ENCODE assay signal across 8 cellular contexts in the genomic region with DNA sequence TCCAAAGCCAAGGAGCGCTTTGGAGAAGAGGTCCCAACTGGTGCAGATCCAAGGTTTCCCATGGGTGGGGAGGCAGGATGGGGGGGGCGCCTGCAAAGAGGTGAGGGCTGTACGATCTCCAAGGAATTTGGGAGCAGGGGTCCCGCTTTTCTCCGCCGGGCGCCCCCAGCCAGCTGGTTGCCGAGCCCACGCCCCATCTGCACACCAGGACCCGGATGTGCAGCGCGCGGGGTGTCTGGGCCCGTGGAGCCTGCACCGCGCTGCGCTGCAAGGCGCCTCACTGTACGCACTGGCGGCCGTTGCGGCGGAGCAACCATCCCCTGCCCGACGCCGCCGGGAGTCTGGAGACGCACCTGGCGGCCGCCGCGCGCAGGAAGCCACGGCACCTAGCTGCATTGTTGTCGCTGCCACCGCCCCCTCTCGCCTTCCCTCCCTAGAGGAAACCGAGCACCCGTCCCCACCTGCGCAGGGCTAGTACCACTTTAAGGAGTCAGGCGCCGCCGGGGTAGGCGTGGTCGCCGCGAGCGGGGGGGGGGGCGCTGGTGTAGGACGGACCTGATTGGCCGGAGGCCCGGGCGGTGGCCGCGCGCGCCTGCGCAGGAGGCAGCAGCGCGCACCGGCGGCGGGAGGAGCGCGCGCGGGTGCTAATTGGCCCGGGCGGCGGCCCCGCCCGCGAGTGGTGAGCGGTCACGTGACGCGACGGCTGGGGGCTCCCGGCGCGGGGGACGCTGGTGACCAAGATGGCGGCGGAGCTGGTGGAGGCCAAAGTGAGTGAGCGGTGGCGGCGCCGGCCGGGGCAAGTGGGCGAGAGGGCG.
DNase-seq lines count a peak whose midpoint lies in the region; ATAC-seq and TF ChIP-seq lines count a peak whose summit lies in the region.

A gene with protein sequence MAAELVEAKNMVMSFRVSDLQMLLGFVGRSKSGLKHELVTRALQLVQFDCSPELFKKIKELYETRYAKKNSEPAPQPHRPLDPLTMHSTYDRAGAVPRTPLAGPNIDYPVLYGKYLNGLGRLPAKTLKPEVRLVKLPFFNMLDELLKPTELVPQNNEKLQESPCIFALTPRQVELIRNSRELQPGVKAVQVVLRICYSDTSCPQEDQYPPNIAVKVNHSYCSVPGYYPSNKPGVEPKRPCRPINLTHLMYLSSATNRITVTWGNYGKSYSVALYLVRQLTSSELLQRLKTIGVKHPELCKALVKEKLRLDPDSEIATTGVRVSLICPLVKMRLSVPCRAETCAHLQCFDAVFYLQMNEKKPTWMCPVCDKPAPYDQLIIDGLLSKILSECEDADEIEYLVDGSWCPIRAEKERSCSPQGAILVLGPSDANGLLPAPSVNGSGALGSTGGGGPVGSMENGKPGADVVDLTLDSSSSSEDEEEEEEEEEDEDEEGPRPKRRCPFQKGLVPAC (plus strand): TSS at position 716 of the 815 bp plus-strand sequence. CDS start 25 bp downstream, at position 741.

- TF ChIP-seq POLR2A in GM18951 (IDR thresholded peaks at IDR 0.05; ENCODE audit: extremely low read depth, insufficient read depth, insufficient read length), result peak; percentile 69

- peak; percentile 83 for ATAC-seq in HG03175 (IDR thresholded peaks at IDR 0.05; ENCODE audit: unreplicated experiment)

- DNase-seq in AG08395 (ENCODE audit: low spot score) (peak; percentile 100), NCI-H345 (lab: John Stamatoyannopoulos, UW) (peak; percentile 97), islet precursor cell (peak; percentile 98)
- DNase-seq in activated CD4-positive, CD25-positive, alpha-beta regulatory T cell treated with anti-CD3 and anti-CD28 coated beads, Interleukin-2, amount 50 U/mL, for 16 hours (ENCODE audit: low read depth, low spot score), result peak; percentile 88
- peak; percentile 95 for DNase-seq in central memory CD4-positive, alpha-beta T cell
- peak; percentile 87 to 95 (median 95) for DNase-seq in stimulated activated CD4-positive, alpha-beta T cell treated with anti-CD3 and anti-CD28 coated beads, Interleukin-12 subunit alpha, Interleukin-12 subunit beta, amount 100 ng/mL, for 48 hours (ENCODE audit: low read depth in 2 of 3, low spot score in 1 of 3)

- in situ Hi-C loops in GM18951 (cut with MboI; ENCODE audit: low sequenced_read_pairs, unreplicated experiment), result no loop called here

Comparison
In these comparisons a context has a peak if more than half of its experiments do, and no peak if none do; other contexts are left out.
1. Peak in every context shown above with its lines: DNase-seq and ATAC-seq.